ENCODE assay signal across 14 cellular contexts in genomic region chr6:4404410-4404809, GRCh38.
DNase-seq lines count a peak whose midpoint lies in the region; ATAC-seq and TF ChIP-seq lines count a peak whose summit lies in the region.
"Had no signal": no experiment of that assay in that cellular context is flagged by ENCODE, and none has a peak within 500 bp of the region (broad histone marks: within the 10 kb centered on the region; RNA-seq: fewer than 3 reads in every experiment).

No MANE protein-coding gene starts in this region.

- H3K36me3 Mint-ChIP-seq in chondrocyte (ENCODE audit: low read depth): peaks cover 5% of the 10 kb centered on the region
- H3K36me3 Mint-ChIP-seq in natural killer cell treated with Interleukin-12 subunit alpha and Interleukin-12 subunit beta and Interleukin-15 and Interleukin-18, amount 100 ng/mL, for 72 hours: peaks cover 9% of the 10 kb centered on the region

- H3K36me3 ChIP-seq in left ventricle myocardium inferior (no peaks in the 10 kb centered on the region), psoas muscle (ENCODE audit: insufficient read depth in 1 of 2, low read depth in 1 of 2) (no peaks in the 10 kb centered on the region)
- H3K36me3 ChIP-seq: BLaER1 had no signal

- H3K27ac ChIP-seq in left ventricle myocardium inferior (replicated peaks): peak overlapping the region; percentile 91
- peak overlapping the region; percentile 91 for H3K27ac ChIP-seq in psoas muscle
- H3K27ac ChIP-seq: BLaER1, GM23248 had no signal

- H3K27ac Mint-ChIP-seq in chondrocyte (ENCODE audit: unreplicated experiment): peak overlapping the region; percentile 38
- no peak overlapping the region for H3K27ac Mint-ChIP-seq in natural killer cell treated with Interleukin-12 subunit alpha and Interleukin-12 subunit beta and Interleukin-15 and Interleukin-18, amount 100 ng/mL, for 72 hours

- H3K4me3 ChIP-seq in left ventricle myocardium inferior (no peak overlapping the region), psoas muscle (no peak overlapping the region)
- H3K4me3 ChIP-seq: BLaER1, GM12878, GM23248 had no signal

- H3K9me3 ChIP-seq in left ventricle myocardium inferior (replicated peaks) (peaks cover 6% of the 10 kb centered on the region), psoas muscle (no peaks in the 10 kb centered on the region)

- peaks cover 21% of the 10 kb centered on the region for H3K9me3 Mint-ChIP-seq in chondrocyte (ENCODE audit: low read depth)
- H3K9me3 Mint-ChIP-seq in natural killer cell treated with Interleukin-12 subunit alpha and Interleukin-12 subunit beta and Interleukin-15 and Interleukin-18, amount 100 ng/mL, for 72 hours: peaks cover 10% of the 10 kb centered on the region

- ATAC-seq in psoas muscle (no peak), HG03045 (IDR thresholded peaks at IDR 0.05; ENCODE audit: unreplicated experiment) (no peak)
- no peak for ATAC-seq in natural killer cell treated with Interleukin-12 subunit alpha and Interleukin-12 subunit beta and Interleukin-15 and Interleukin-18, amount 100 ng/mL, for 72 hours
- ATAC-seq: GM12878, HCT116 had no signal

- peaks cover 26% of the 10 kb centered on the region for H3K4me1 Mint-ChIP-seq in chondrocyte (ENCODE audit: low read depth)
- peaks cover 3 to 5% of the 10 kb centered on the region in 2 donors for H3K4me1 Mint-ChIP-seq in natural killer cell treated with Interleukin-12 subunit alpha and Interleukin-12 subunit beta and Interleukin-15 and Interleukin-18, amount 100 ng/mL, for 72 hours (ENCODE audit: low read depth in 2 of 2)

- TF ChIP-seq CTCF in left ventricle myocardium inferior (IDR thresholded peaks at IDR 0.05; ENCODE audit: borderline replicate concordance) (no peak), chondrocyte (IDR thresholded peaks at IDR 0.05) (no peak), psoas muscle (IDR thresholded peaks at IDR 0.05) (no peak)

- intact Hi-C loops in left ventricle myocardium inferior (cut with micrococcal nuclease) (no loop called here), cardiac septum (cut with DNase I) (loop anchor here (5.0 kb wide), 1 partner anchor 47 kb away; no protein-coding TSS in a partner anchor), psoas muscle (cut with DNase I) (loop anchor here in 1 of 2 donors (5.0 kb wide), 2 partner anchors 37 to 48 kb away; no protein-coding TSS in a partner anchor)

- WGBS in psoas muscle, 3 donors: 79 to 89% (median 80%) methylated on average over 2 of the region's 2 CpGs

- H3K27me3 Mint-ChIP-seq in chondrocyte (ENCODE audit: low read depth): no peaks in the 10 kb centered on the region
- H3K27me3 Mint-ChIP-seq in natural killer cell treated with Interleukin-12 subunit alpha and Interleukin-12 subunit beta and Interleukin-15 and Interleukin-18, amount 100 ng/mL, for 72 hours: peaks cover 21 to 51% of the 10 kb centered on the region in 2 donors

- H3K4me1 ChIP-seq in left ventricle myocardium inferior (peaks cover 35% of the 10 kb centered on the region), psoas muscle (peaks cover 43% of the 10 kb centered on the region)

- H3K27me3 ChIP-seq in left ventricle myocardium inferior (ENCODE audit: low read depth) (no peaks in the 10 kb centered on the region), psoas muscle (ENCODE audit: insufficient read depth in 3 of 3, low read length in 2 of 3) (no peaks in the 10 kb centered on the region)
- H3K27me3 ChIP-seq: BLaER1 had no signal

- DNase-seq in left ventricle myocardium inferior: no peak
- no peak for DNase-seq in cardiac septum (ENCODE audit: low spot score)
- no peak for DNase-seq in chondrocyte (ENCODE audit: low spot score)
- no peak for DNase-seq in psoas muscle
- no peak for DNase-seq in natural killer cell treated with Interleukin-12 subunit alpha and Interleukin-12 subunit beta and Interleukin-15 and Interleukin-18, amount 100 ng/mL, for 72 hours (ENCODE audit: low spot score)
- DNase-seq in DMS153 treated with DMSO at 0.1 percent for 48 hours (lab: John Stamatoyannopoulos, UW; ENCODE audit: unreplicated experiment): no peak
- no peak for DNase-seq in cerebellar nuclear complex (lab: John Stamatoyannopoulos, UW)
- DNase-seq: 8988T, AML-193 had no signal

- H3K4me3 Mint-ChIP-seq in chondrocyte (ENCODE audit: unreplicated experiment): no peak overlapping the region
- no peak overlapping the region for H3K4me3 Mint-ChIP-seq in natural killer cell treated with Interleukin-12 subunit alpha and Interleukin-12 subunit beta and Interleukin-15 and Interleukin-18, amount 100 ng/mL, for 72 hours
